ENCODE assay signal across 10 cellular contexts in the genomic region with DNA sequence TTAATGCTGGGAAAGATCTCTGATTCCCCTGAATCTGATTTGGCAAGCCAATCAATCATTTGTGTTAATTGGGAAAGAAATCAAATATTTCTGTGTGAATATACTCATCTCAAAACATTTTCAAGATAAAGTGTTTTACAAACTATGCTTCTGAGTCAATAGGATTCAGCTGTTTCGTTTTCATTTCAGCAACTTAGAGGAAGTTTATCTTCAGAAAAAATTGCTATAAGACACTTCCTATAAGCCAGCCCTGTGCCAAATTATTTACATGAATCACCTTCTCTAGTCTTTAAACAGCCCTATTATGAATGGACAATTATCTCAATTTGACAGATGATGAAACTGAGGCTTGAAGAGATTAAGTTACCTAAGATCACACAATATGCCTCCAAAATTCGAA. TPM values are rescaled to one million over a fixed set of nuclear protein-coding genes. Genes with fewer than 3 reads are reported as not detected.
DNase-seq lines count a peak whose midpoint lies in the region; ATAC-seq lines count a peak whose summit lies in the region.
"Had no signal": no experiment of that assay in that cellular context is flagged by ENCODE, and none has a peak within 500 bp of the region (broad histone marks: within the 10 kb centered on the region; RNA-seq: fewer than 3 reads in every experiment).

No MANE protein-coding gene starts in this region.

- H3K4me3 Mint-ChIP-seq in activated naive CD8-positive, alpha-beta T cell treated with anti-CD3 and anti-CD28 coated beads for 36 hours, result peak overlapping the region; percentile 72

- ATAC-seq in HG02885 (IDR thresholded peaks at IDR 0.05; ENCODE audit: poor library complexity, unreplicated experiment) (peak; percentile 62), HG02642 (IDR thresholded peaks at IDR 0.05; ENCODE audit: poor library complexity, unreplicated experiment) (no peak)

- no peaks in the 10 kb centered on the region for H3K36me3 Mint-ChIP-seq in activated naive CD8-positive, alpha-beta T cell treated with anti-CD3 and anti-CD28 coated beads for 36 hours

- H3K4me1 Mint-ChIP-seq in activated naive CD8-positive, alpha-beta T cell treated with anti-CD3 and anti-CD28 coated beads for 36 hours, result peaks cover 18% of the 10 kb centered on the region

- DNase-seq in CD1c-positive myeloid dendritic cell (ENCODE audit: extremely low spot score), result peak; percentile 80
- DNase-seq in activated naive CD8-positive, alpha-beta T cell treated with anti-CD3 and anti-CD28 coated beads for 36 hours, result no peak
- DNase-seq in NCI-H524 (lab: John Stamatoyannopoulos, UW), result no peak
- no peak for DNase-seq in cardiac septum (ENCODE audit: low spot score)
- DNase-seq: amniotic stem cell, NCI-H1436 treated with DMSO at 0.1 percent for 48 hours had no signal

- intact Hi-C loops in cardiac septum (cut with DNase I), result no loop called here

- H3K9me3 Mint-ChIP-seq in activated naive CD8-positive, alpha-beta T cell treated with anti-CD3 and anti-CD28 coated beads for 36 hours, result no peaks in the 10 kb centered on the region

- peaks cover 3% of the 10 kb centered on the region for H3K27me3 Mint-ChIP-seq in activated naive CD8-positive, alpha-beta T cell treated with anti-CD3 and anti-CD28 coated beads for 36 hours

- H3K27ac Mint-ChIP-seq in activated naive CD8-positive, alpha-beta T cell treated with anti-CD3 and anti-CD28 coated beads for 36 hours, result peak overlapping the region; percentile 89

RNA-seq across cellular contexts. Expression of gene DEFB129, which starts 10.9 kb away (rescaled TPM):
- not detected for total RNA-seq in activated naive CD8-positive, alpha-beta T cell treated with anti-CD3 and anti-CD28 coated beads for 36 hours
- not detected for total RNA-seq in cardiac septum
- total RNA-seq: SJSA1, subcutaneous adipose tissue had no signal

RNA-seq across cellular contexts. Expression of gene DEFB132, which starts 19.6 kb away (rescaled TPM):
- total RNA-seq in activated naive CD8-positive, alpha-beta T cell treated with anti-CD3 and anti-CD28 coated beads for 36 hours, result not detected
- total RNA-seq in cardiac septum, result not detected
- total RNA-seq: SJSA1 had no signal

RNA-seq across cellular contexts. Expression of gene DEFB128, which starts 48.4 kb away (rescaled TPM):
- not detected for total RNA-seq in activated naive CD8-positive, alpha-beta T cell treated with anti-CD3 and anti-CD28 coated beads for 36 hours
- total RNA-seq in cardiac septum, result not detected
- total RNA-seq: SJSA1, subcutaneous adipose tissue had no signal

RNA-seq across cellular contexts. Expression of gene C20orf96, which starts 52.6 kb away (rescaled TPM):
- total RNA-seq in activated naive CD8-positive, alpha-beta T cell treated with anti-CD3 and anti-CD28 coated beads for 36 hours, result 1 to 10 TPM; 7.5 to 7.8 TPM
- 3.7 TPM for total RNA-seq in cardiac septum

RNA-seq across cellular contexts. Expression of gene ZCCHC3, which starts 59.5 kb away (rescaled TPM):
- 10 to 100 TPM; 23.3 to 24.5 TPM for total RNA-seq in activated naive CD8-positive, alpha-beta T cell treated with anti-CD3 and anti-CD28 coated beads for 36 hours
- total RNA-seq in cardiac septum, result 10.4 TPM
